7 cellular contexts compared by ENCODE assay signal in the genomic region with DNA sequence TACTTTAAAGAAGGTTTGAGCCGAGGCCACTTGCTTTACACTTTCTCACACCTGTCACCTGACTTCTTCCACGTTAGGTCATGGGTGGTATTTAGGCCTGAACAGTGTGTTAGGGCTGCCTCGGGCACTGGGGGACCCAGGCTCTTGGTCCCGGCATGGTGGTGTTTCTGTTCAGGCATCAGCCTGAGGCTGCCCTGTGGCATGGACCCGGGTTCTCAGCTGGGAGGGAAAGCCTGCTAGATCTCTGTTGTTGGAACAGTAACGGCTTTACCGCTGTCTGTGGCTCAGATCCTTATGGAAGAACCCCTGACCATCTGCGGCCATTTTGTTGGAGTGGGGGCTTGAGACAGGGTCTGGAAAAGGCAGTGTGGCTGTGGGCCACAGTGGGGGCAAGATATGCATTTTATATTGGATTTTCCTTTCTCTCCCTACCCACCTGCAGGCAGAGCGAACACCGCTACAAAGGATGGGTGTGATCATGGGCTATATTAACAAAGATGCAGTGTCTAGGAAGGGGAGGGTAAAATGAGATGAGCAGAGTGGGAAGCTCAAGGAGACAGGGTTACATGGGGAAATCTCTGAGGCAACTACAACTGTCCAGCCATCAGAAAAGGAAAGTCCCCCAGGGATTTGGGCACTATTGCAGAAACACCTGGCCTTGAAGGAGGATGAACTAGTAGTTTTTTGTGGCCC. TPM values are rescaled to one million over a fixed set of nuclear protein-coding genes. Genes with fewer than 3 reads are reported as not detected.
DNase-seq lines count a peak whose midpoint lies in the region; ATAC-seq and TF ChIP-seq lines count a peak whose summit lies in the region.

No MANE protein-coding gene starts in this region.

- H3K9me3 ChIP-seq in DND-41 (ENCODE audit: insufficient read depth, low read length, severe bottlenecking) (no peaks in the 10 kb centered on the region), neuron (ENCODE audit: low read length) (peaks cover 3% of the 10 kb centered on the region)

- H3K4me1 ChIP-seq in DND-41 (ENCODE audit: insufficient read depth, low read length): peaks cover 54% of the 10 kb centered on the region
- H3K4me1 ChIP-seq in neuron (ENCODE audit: insufficient read depth, low read length): peaks cover 6% of the 10 kb centered on the region

- H2AFZ ChIP-seq in DND-41 (ENCODE audit: low read depth, low read length) (peak overlapping the region; percentile 69), neuron (ENCODE audit: low read depth, low read length) (no peak overlapping the region)

- H3K4me1 Mint-ChIP-seq in MCF 10A (ENCODE audit: insufficient read depth, unreplicated experiment): no peaks in the 10 kb centered on the region

- no TSS peak for BruUV-seq in MCF 10A (replicated peaks; lab: Mats Ljungman, UMichigan)

- H3K27me3 ChIP-seq in DND-41 (ENCODE audit: insufficient read depth, low read length, poor library complexity): no peaks in the 10 kb centered on the region
- H3K27me3 ChIP-seq in neuron (ENCODE audit: insufficient read depth, low read length): peaks cover 12% of the 10 kb centered on the region

- POLR2A ChIA-PET in MCF 10A (lab: Yijun Ruan, JAX): interaction anchor here (1.2 kb wide), 1 partner anchor 138 kb away, joined by 3 read pairs; no protein-coding TSS in a partner anchor

- DNase-seq in DND-41: no peak
- no peak for DNase-seq in LNCaP clone FGC (ENCODE audit: low read depth)
- no peak for DNase-seq in MCF 10A (ENCODE audit: unreplicated experiment)
- DNase-seq in cortex of kidney (lab: John Stamatoyannopoulos, UW): no peak

- H3K4me2 ChIP-seq in DND-41 (ENCODE audit: insufficient read depth, low read length): peak overlapping the region; percentile 83

- H3K36me3 Mint-ChIP-seq in MCF 10A (ENCODE audit: insufficient read depth, unreplicated experiment): no peaks in the 10 kb centered on the region

- CTCF ChIA-PET in MCF 10A (lab: Yijun Ruan, JAX): interaction anchor here (0.6 to 2.5 kb wide), 9 partner anchors 9 to 138 kb away, joined by 3 to 14 read pairs (median 4); no protein-coding TSS in a partner anchor

- H4K20me1 ChIP-seq in DND-41 (ENCODE audit: insufficient read depth, low read length): peaks cover 18% of the 10 kb centered on the region; the same call in 1 of the 2 replicates

- peak overlapping the region; percentile 80 for H3K27ac ChIP-seq in DND-41 (ENCODE audit: low read length)

- H3K9ac ChIP-seq in DND-41 (ENCODE audit: low read depth, low read length): peak overlapping the region; percentile 77

- no peak for TF ChIP-seq CTCF in DND-41 (IDR thresholded peaks at IDR 0.05; ENCODE audit: borderline replicate concordance, extremely low read depth, low read length, poor library complexity, severe bottlenecking)
- TF ChIP-seq CTCF in LNCaP clone FGC (IDR thresholded peaks at IDR 0.05; ENCODE audit: control insufficient read depth, extremely low read depth, insufficient read depth): no peak
- TF ChIP-seq CTCF in MCF 10A (IDR thresholded peaks at IDR 0.05; ENCODE audit: unreplicated experiment): no peak

- H3K36me3 ChIP-seq in DND-41 (ENCODE audit: insufficient read depth, low read length) (peaks cover 28% of the 10 kb centered on the region), neuron (ENCODE audit: insufficient read depth, low read length) (no peaks in the 10 kb centered on the region)

- no peak overlapping the region for H3K27ac Mint-ChIP-seq in MCF 10A (ENCODE audit: low read depth, unreplicated experiment)

- no peaks in the 10 kb centered on the region for H3K9me3 Mint-ChIP-seq in MCF 10A (ENCODE audit: unreplicated experiment)

- H3K4me3 ChIP-seq in DND-41 (ENCODE audit: low read depth in 1 of 2, low read length in 2 of 2): peak overlapping the region in 1 of 2 experiments; percentile 67; a peak in 3 of 4 replicates
- peak overlapping the region; percentile 58 for H3K4me3 ChIP-seq in LNCaP clone FGC (ENCODE audit: low read depth, low read length)
- H3K4me3 ChIP-seq in neuron (ENCODE audit: low read length): peak overlapping the region; percentile 51

- H3K79me2 ChIP-seq in DND-41 (ENCODE audit: insufficient read depth, low read length): peaks cover 37% of the 10 kb centered on the region

- intact Hi-C loops in MCF 10A (cut with micrococcal nuclease): loop anchor here (1.0 kb wide), 1 partner anchor 89 kb away; no protein-coding TSS in a partner anchor

- ATAC-seq in DND-41 (ENCODE audit: insufficient read depth, low read depth): no peak
- no peak for ATAC-seq in HG03095 (IDR thresholded peaks at IDR 0.05; ENCODE audit: unreplicated experiment)
- ATAC-seq in HG03460 (IDR thresholded peaks at IDR 0.05; ENCODE audit: unreplicated experiment): no peak

- H3K27me3 Mint-ChIP-seq in MCF 10A (ENCODE audit: insufficient read depth, unreplicated experiment): no peaks in the 10 kb centered on the region

- peak overlapping the region; percentile 71 for H3K4me3 Mint-ChIP-seq in MCF 10A (ENCODE audit: unreplicated experiment)

RNA-seq across cellular contexts. Expression of a gene that starts 1.6 kb away (rescaled TPM):
- total RNA-seq in MCF 10A (2022): 0.54 TPM in 1 of 2 replicates, not detected in the other

RNA-seq across cellular contexts. Expression of a gene that starts 38.5 kb away (rescaled TPM):
- 13.6 and 14.2 TPM in 2 replicates for total RNA-seq in MCF 10A (2022)
